Comparison of ENCODE assay signal across 2 cellular contexts in genomic region chr12:49138587-49138986, GRCh38.
A peak's percentile ranks its signal among the peaks of the same experiment; 100 is the strongest.
TF ChIP-seq lines count a peak whose summit lies in the region.

No MANE protein-coding gene starts in this region.

TF ChIP-seq in HEK293, 187 proteins besides CTCF, POLR2A, EP300 and RAD21 (continues in another document):
- TF ChIP-seq ZNF514 (tag by site-specific recombination; IDR thresholded peaks at IDR 0.05) (no peak), KLF10 (tag by site-specific recombination; IDR thresholded peaks at IDR 0.05) (no peak), ZNF555 (tag by site-specific recombination; conservative IDR thresholded peaks at IDR 0.05) (no peak), HIC1 (tag by site-specific recombination; IDR thresholded peaks at IDR 0.05) (no peak), OSR2 (tag by site-specific recombination; IDR thresholded peaks at IDR 0.05) (peak; percentile 66), ZNF776 (tag by site-specific recombination; IDR thresholded peaks at IDR 0.05; ENCODE audit: borderline replicate concordance) (no peak), IKZF3 (tag by site-specific recombination; IDR thresholded peaks at IDR 0.05) (peak; percentile 42; the same call in 1 of the 2 replicates), ZNF26 (tag by site-specific recombination; IDR thresholded peaks at IDR 0.05) (no peak), ZNF335 (tag by site-specific recombination; conservative IDR thresholded peaks at IDR 0.05) (peak; percentile 37; the same call in 1 of the 2 replicates), ZNF768 (tag by site-specific recombination; IDR thresholded peaks at IDR 0.05) (no peak), PRDM6 (tag by site-specific recombination; IDR thresholded peaks at IDR 0.05) (peak; percentile 75), ZNF76 (tag by site-specific recombination; IDR thresholded peaks at IDR 0.05; ENCODE audit: borderline replicate concordance, low read depth) (no peak), ZNF639 (tag by site-specific recombination; IDR thresholded peaks at IDR 0.05) (no peak), TSHZ1 (tag by site-specific recombination; IDR thresholded peaks at IDR 0.05; ENCODE audit: borderline replicate concordance) (no peak), ZNF843 (tag by site-specific recombination; IDR thresholded peaks at IDR 0.05) (no peak)

TF ChIP-seq in SK-N-SH, 30 proteins besides CTCF, POLR2A, EP300 and RAD21 (continued from another document):
- TF ChIP-seq SIN3A (IDR thresholded peaks at IDR 0.05; ENCODE audit: borderline replicate concordance, low read depth, low read length) (no peak), NFIC (IDR thresholded peaks at IDR 0.05; ENCODE audit: borderline replicate concordance) (no peak), ELF1 (IDR thresholded peaks at IDR 0.05) (no peak), TEAD4 (IDR thresholded peaks at IDR 0.05; ENCODE audit: borderline replicate concordance, insufficient read depth) (no peak), MXI1 (IDR thresholded peaks at IDR 0.05; ENCODE audit: low read depth, low read length) (no peak)
